Comparison of ENCODE assay signal across 12 cellular contexts in the genomic region with DNA sequence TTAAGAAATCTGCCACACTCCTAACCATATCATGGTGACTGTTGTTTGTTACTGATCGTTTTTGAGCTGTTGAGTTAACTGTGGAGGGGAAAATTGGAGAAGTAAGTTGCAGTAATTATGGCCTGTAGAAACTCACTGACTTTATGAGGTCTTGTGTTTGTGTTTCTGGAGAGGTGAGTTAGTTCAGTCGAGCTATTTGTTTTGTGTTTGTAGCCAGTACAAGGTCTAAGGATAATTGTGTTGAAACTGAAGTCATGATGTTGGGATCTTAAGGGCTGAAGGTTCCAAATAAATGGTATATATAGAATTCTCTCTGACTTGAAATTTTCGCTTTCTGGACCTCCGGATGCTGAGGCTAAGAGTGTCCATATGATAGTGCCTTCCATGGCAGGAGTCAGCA. TPM values are rescaled to one million over a fixed set of nuclear protein-coding genes. Genes with fewer than 3 reads are reported as not detected.
DNase-seq lines count a peak whose midpoint lies in the region; TF ChIP-seq lines count a peak whose summit lies in the region.
"Not testable (repeated sequence)": the region's sequence is repeated elsewhere in the genome, so short reads cannot be mapped to it uniquely, and the experiment has no call there.
"Had no signal": no experiment of that assay in that cellular context is flagged by ENCODE, and none has a peak within 500 bp of the region (broad histone marks: within the 10 kb centered on the region; RNA-seq: fewer than 3 reads in every experiment).

No MANE protein-coding gene starts in this region.

- H3K9me3 Mint-ChIP-seq in CD14-positive monocyte; activated naive CD4-positive, alpha-beta T cell treated with anti-CD3 and anti-CD28 coated beads, Interleukin-2, amount 10 ng/mL, durations not matched to agents 7 days and 5 days; dendritic cell treated with granulocyte-macrophage colony-stimulating factor and Interleukin-4, amounts not matched to agents 40 ng/mL and 50 ng/mL, for 4 days: not testable (repeated sequence)
- peaks cover 43% of the 10 kb centered on the region for H3K9me3 Mint-ChIP-seq in nephron progenitor cell

- not testable (repeated sequence) for H3K9me3 ChIP-seq in HUES48 (ENCODE audit: control insufficient read depth, insufficient read depth, low read length); SU-DHL-6 (ENCODE audit: insufficient read depth, low read length); iPS-15b (ENCODE audit: control insufficient read depth, insufficient read depth, low read length); suprapubic skin

- H3K36me3 ChIP-seq in HUES48 (ENCODE audit: control insufficient read depth, insufficient read depth, low read length) (peaks cover 17% of the 10 kb centered on the region), suprapubic skin (peaks cover 21% of the 10 kb centered on the region)
- not testable (repeated sequence) for H3K36me3 ChIP-seq in SU-DHL-6 (ENCODE audit: low read length); iPS-15b (ENCODE audit: control insufficient read depth, insufficient read depth, low read length)

- H3F3A ChIP-seq in SU-DHL-6 (ENCODE audit: insufficient read depth) = not testable (repeated sequence)

- peaks cover 15% of the 10 kb centered on the region for H3K4me1 Mint-ChIP-seq in CD14-positive monocyte
- H3K4me1 Mint-ChIP-seq in activated naive CD4-positive, alpha-beta T cell treated with anti-CD3 and anti-CD28 coated beads, Interleukin-2, amount 10 ng/mL, durations not matched to agents 7 days and 5 days = peaks cover 17% of the 10 kb centered on the region
- peaks cover 17% of the 10 kb centered on the region for H3K4me1 Mint-ChIP-seq in dendritic cell treated with granulocyte-macrophage colony-stimulating factor and Interleukin-4, amounts not matched to agents 40 ng/mL and 50 ng/mL, for 4 days (ENCODE audit: low read depth)
- H3K4me1 Mint-ChIP-seq in nephron progenitor cell = peaks cover 18% of the 10 kb centered on the region

- peaks cover 15 to 34% of the 10 kb centered on the region in 2 donors for H3K36me3 Mint-ChIP-seq in CD14-positive monocyte
- peaks cover 16% of the 10 kb centered on the region for H3K36me3 Mint-ChIP-seq in activated naive CD4-positive, alpha-beta T cell treated with anti-CD3 and anti-CD28 coated beads, Interleukin-2, amount 10 ng/mL, durations not matched to agents 7 days and 5 days
- peaks cover 48% of the 10 kb centered on the region for H3K36me3 Mint-ChIP-seq in dendritic cell treated with granulocyte-macrophage colony-stimulating factor and Interleukin-4, amounts not matched to agents 40 ng/mL and 50 ng/mL, for 4 days (ENCODE audit: low read depth)
- peaks cover 30% of the 10 kb centered on the region for H3K36me3 Mint-ChIP-seq in nephron progenitor cell (ENCODE audit: low read depth)

- DNase-seq in CD14-positive monocyte (ENCODE audit: low spot score); activated naive CD4-positive, alpha-beta T cell treated with anti-CD3 and anti-CD28 coated beads, Interleukin-2, amount 10 ng/mL, durations not matched to agents 7 days and 5 days; nephron progenitor cell; suprapubic skin (ENCODE audit: low spot score in 2 of 2): not testable (repeated sequence)

- intact Hi-C loops in CD14-positive monocyte (cut with micrococcal nuclease); dendritic cell treated with granulocyte-macrophage colony-stimulating factor and Interleukin-4, amounts not matched to agents 40 ng/mL and 50 ng/mL, for 4 days (cut with micrococcal nuclease): not testable (repeated sequence)

- not testable (repeated sequence) for H3K4me1 ChIP-seq in HUES48 (ENCODE audit: control insufficient read depth, insufficient read depth, low read length); iPS-15b (ENCODE audit: control insufficient read depth, insufficient read depth, low read length)
- peaks cover 14% of the 10 kb centered on the region for H3K4me1 ChIP-seq in suprapubic skin

- not testable (repeated sequence) for TF ChIP-seq CTCF in CD14-positive monocyte (IDR thresholded peaks at IDR 0.05); SU-DHL-6 (IDR thresholded peaks at IDR 0.05; ENCODE audit: insufficient read depth, low read length, poor library complexity, severe bottlenecking); nephron progenitor cell (IDR thresholded peaks at IDR 0.05); suprapubic skin (IDR thresholded peaks at IDR 0.05)

- 56% methylated on average over 4 of the region's 4 CpGs for WGBS in suprapubic skin

- not testable (repeated sequence) for H3K27me3 ChIP-seq in HUES48 (ENCODE audit: control insufficient read depth, insufficient read depth, low read length); SU-DHL-6 (ENCODE audit: low read length); iPS-15b (ENCODE audit: control insufficient read depth, insufficient read depth, low read length); suprapubic skin

- not testable (repeated sequence) for H3K27ac ChIP-seq in HUES48 (ENCODE audit: low read depth, low read length); SU-DHL-6 (ENCODE audit: low read depth, low read length); suprapubic skin

- not testable (repeated sequence) for H3K9ac ChIP-seq in HUES48 (ENCODE audit: low read depth, low read length); iPS-15b (ENCODE audit: low read depth, low read length)
- peak overlapping the region; percentile 32; the same call in 1 of the 2 replicates for H3K9ac ChIP-seq in SU-DHL-6 (ENCODE audit: low read length)

- peak overlapping the region; percentile 52 for H3K4me2 ChIP-seq in SU-DHL-6 (ENCODE audit: low read depth, low read length, poor library complexity, severe bottlenecking)

- not testable (repeated sequence) for H3K79me2 ChIP-seq in SU-DHL-6 (ENCODE audit: insufficient read depth, low read length)

- CTCF ChIA-PET in activated naive CD4-positive, alpha-beta T cell treated with anti-CD3 and anti-CD28 coated beads, Interleukin-2, amount 10 ng/mL, durations not matched to agents 7 days and 5 days (lab: Charles Lee) = not testable (repeated sequence)

- H3K4me3 ChIP-seq in HUES48 (ENCODE audit: low read depth, low read length) (peak overlapping the region; percentile 32; the same call in 1 of the 2 replicates), SU-DHL-6 (ENCODE audit: insufficient read depth, low read length, poor library complexity, severe bottlenecking) (peak overlapping the region; percentile 14), iPS-15b (ENCODE audit: low read depth, low read length) (peak overlapping the region; percentile 49), suprapubic skin (peak overlapping the region; percentile 51)

- peak overlapping the region in 1 of 7 donors; percentile 36 for H3K27ac Mint-ChIP-seq in CD14-positive monocyte
- H3K27ac Mint-ChIP-seq in activated naive CD4-positive, alpha-beta T cell treated with anti-CD3 and anti-CD28 coated beads, Interleukin-2, amount 10 ng/mL, durations not matched to agents 7 days and 5 days = peak overlapping the region; percentile 92
- H3K27ac Mint-ChIP-seq in dendritic cell treated with granulocyte-macrophage colony-stimulating factor and Interleukin-4, amounts not matched to agents 40 ng/mL and 50 ng/mL, for 4 days = peak overlapping the region; percentile 80
- H3K27ac Mint-ChIP-seq in nephron progenitor cell = not testable (repeated sequence)

- not testable (repeated sequence) for H4K20me1 ChIP-seq in SU-DHL-6 (ENCODE audit: low read depth, low read length)

- not testable (repeated sequence) for TF ChIP-seq POLR2A in suprapubic skin (IDR thresholded peaks at IDR 0.05)

- not testable (repeated sequence) for H3K9me2 ChIP-seq in SU-DHL-6 (replicated peaks; ENCODE audit: insufficient read depth, low read length)

- H3K27me3 Mint-ChIP-seq in CD14-positive monocyte (ENCODE audit: low read depth in 3 of 3); activated naive CD4-positive, alpha-beta T cell treated with anti-CD3 and anti-CD28 coated beads, Interleukin-2, amount 10 ng/mL, durations not matched to agents 7 days and 5 days; dendritic cell treated with granulocyte-macrophage colony-stimulating factor and Interleukin-4, amounts not matched to agents 40 ng/mL and 50 ng/mL, for 4 days; nephron progenitor cell (ENCODE audit: low read depth, poor library complexity): not testable (repeated sequence)

- H2AFZ ChIP-seq in SU-DHL-6 (ENCODE audit: low read depth, low read length, severe bottlenecking) = not testable (repeated sequence)

- not testable (repeated sequence) for TF ChIP-seq EP300 in suprapubic skin (IDR thresholded peaks at IDR 0.05)

- peak overlapping the region; percentile 81 to 92 for H3K4me3 Mint-ChIP-seq in CD14-positive monocyte
- H3K4me3 Mint-ChIP-seq in activated naive CD4-positive, alpha-beta T cell treated with anti-CD3 and anti-CD28 coated beads, Interleukin-2, amount 10 ng/mL, durations not matched to agents 7 days and 5 days = peak overlapping the region; percentile 89
- H3K4me3 Mint-ChIP-seq in dendritic cell treated with granulocyte-macrophage colony-stimulating factor and Interleukin-4, amounts not matched to agents 40 ng/mL and 50 ng/mL, for 4 days = peak overlapping the region; percentile 88
- peak overlapping the region; percentile 90 for H3K4me3 Mint-ChIP-seq in nephron progenitor cell

RNA-seq across cellular contexts. Expression of gene GOLGA6L26, which starts 29.2 kb away (rescaled TPM):
- not detected for polyA plus RNA-seq in CD14-positive monocyte
- total RNA-seq in suprapubic skin = not detected
- total RNA-seq: adrenal gland, glomerular endothelial cell, omental fat pad, upper lobe of left lung had no signal
- polyA plus RNA-seq: adrenal gland had no signal

RNA-seq across cellular contexts. Expression of gene GOLGA8S, which starts 49.7 kb away (rescaled TPM):
- not detected for polyA plus RNA-seq in CD14-positive monocyte
- not detected for total RNA-seq in suprapubic skin
